In the genomic region with DNA sequence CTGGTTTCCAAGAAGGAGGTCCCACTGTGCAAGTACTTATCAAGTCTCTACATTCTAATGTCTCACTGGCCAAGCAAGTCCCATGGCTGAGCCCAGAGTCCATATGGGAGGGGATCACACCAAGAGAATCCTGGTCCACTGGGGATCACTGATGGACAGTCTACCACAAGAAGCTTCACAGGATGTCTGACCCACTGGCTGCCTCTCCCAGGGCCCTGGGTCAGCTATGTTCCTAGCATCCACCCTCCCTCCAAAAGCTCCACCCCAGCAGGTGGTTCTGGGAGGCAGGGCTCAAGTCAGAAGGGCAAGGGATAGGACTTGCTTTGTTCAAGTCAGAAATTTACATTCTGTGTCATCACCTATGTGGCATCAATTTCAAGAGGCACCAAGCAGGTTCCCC, we compare ENCODE assay signal across 26 cellular contexts.
DNase-seq lines count a peak whose midpoint lies in the region; ATAC-seq, FAIRE-seq and TF ChIP-seq lines count a peak whose summit lies in the region.
"Had no signal": no experiment of that assay in that cellular context is flagged by ENCODE, and none has a peak within 500 bp of the region (broad histone marks: within the 10 kb centered on the region; RNA-seq: fewer than 3 reads in every experiment).

No MANE protein-coding gene starts in this region.

- H3K27ac Mint-ChIP-seq in astrocyte (ENCODE audit: unreplicated experiment) (no peak overlapping the region), osteocyte (ENCODE audit: unreplicated experiment) (no peak overlapping the region)
- H3K27ac Mint-ChIP-seq: B cell; CD4-positive, alpha-beta T cell; CD8-positive, alpha-beta T cell had no signal

- peaks cover 14% of the 10 kb centered on the region for H3K27me3 Mint-ChIP-seq in astrocyte (ENCODE audit: low read depth, unreplicated experiment)
- H3K27me3 Mint-ChIP-seq in osteocyte (ENCODE audit: unreplicated experiment), result no peaks in the 10 kb centered on the region
- H3K27me3 Mint-ChIP-seq: B cell; CD4-positive, alpha-beta T cell had no signal

- H3K9me2 ChIP-seq in SK-N-SH, result no peaks in the 10 kb centered on the region

- TF ChIP-seq RAD21 in SK-N-SH (IDR thresholded peaks at IDR 0.05; ENCODE audit: low read length), result no peak

- H3K4me3 ChIP-seq in SK-N-SH (ENCODE audit: low read depth in 2 of 2, low read length in 1 of 2), result no peak overlapping the region
- H3K4me3 ChIP-seq in astrocyte (ENCODE audit: insufficient read depth, low read depth, low read length), result no peak overlapping the region
- H3K4me3 ChIP-seq: A549; BLaER1 treated with 17β-estradiol and CSF1 and Interleukin-3, amounts not matched to agents 10 nM and 100 nM; GM12878 had no signal

- H3F3A ChIP-seq in SK-N-SH (replicated peaks; ENCODE audit: insufficient read depth), result peaks cover 18% of the 10 kb centered on the region

- H3K4me1 Mint-ChIP-seq in astrocyte (ENCODE audit: low read depth, unreplicated experiment), result peaks cover 3% of the 10 kb centered on the region
- H3K4me1 Mint-ChIP-seq in osteocyte (ENCODE audit: unreplicated experiment), result peaks cover 13% of the 10 kb centered on the region
- H3K4me1 Mint-ChIP-seq: B cell had no signal

- H2AFZ ChIP-seq in SK-N-SH (ENCODE audit: low read depth) (no peak overlapping the region), astrocyte (ENCODE audit: low read depth, low read length) (no peak overlapping the region)

- peak; percentile 43 for FAIRE-seq in astrocyte (lab: Jason Lieb, UNC)
- FAIRE-seq: A549, GM12878, GM12892, GM18507 had no signal

- no peaks in the 10 kb centered on the region for H3K27me3 ChIP-seq in SK-N-SH (ENCODE audit: insufficient read depth)
- no peaks in the 10 kb centered on the region for H3K27me3 ChIP-seq in astrocyte (ENCODE audit: insufficient read depth, low read length)
- H3K27me3 ChIP-seq: BLaER1 treated with 17β-estradiol and CSF1 and Interleukin-3, amounts not matched to agents 10 nM and 100 nM had no signal

- H3K4me1 ChIP-seq in SK-N-SH (ENCODE audit: control insufficient read depth in 1 of 2, insufficient read depth in 2 of 2, low read depth in 1 of 2, low read length in 1 of 2) (peaks cover 12 to 13% of the 10 kb centered on the region in 2 experiments; a peak in 3 of 4 replicates), astrocyte (ENCODE audit: insufficient read depth, low read length) (no peaks in the 10 kb centered on the region)
- H3K4me1 ChIP-seq: A549, Caco-2 had no signal

- POLR2A ChIA-PET in SK-N-SH (lab: Yijun Ruan, JAX), result no interaction called here

- no peak overlapping the region for H3K9ac ChIP-seq in SK-N-SH
- H3K9ac ChIP-seq in astrocyte (ENCODE audit: low read length), result no peak overlapping the region
- H3K9ac ChIP-seq: BLaER1 treated with 17β-estradiol and CSF1 and Interleukin-3, amounts not matched to agents 10 nM and 100 nM had no signal

- H3K9me3 Mint-ChIP-seq in astrocyte (ENCODE audit: unreplicated experiment), result peaks cover 7% of the 10 kb centered on the region
- peaks cover 10% of the 10 kb centered on the region for H3K9me3 Mint-ChIP-seq in osteocyte (ENCODE audit: unreplicated experiment)
- H3K9me3 Mint-ChIP-seq: CD8-positive, alpha-beta T cell had no signal

- H3K9me3 ChIP-seq in SK-N-SH, result no peaks in the 10 kb centered on the region
- peaks cover 2% of the 10 kb centered on the region for H3K9me3 ChIP-seq in astrocyte (ENCODE audit: insufficient read depth, low read depth, low read length)
- H3K9me3 ChIP-seq: Caco-2 had no signal

- H3K4me3 Mint-ChIP-seq in astrocyte (ENCODE audit: unreplicated experiment) (no peak overlapping the region), osteocyte (ENCODE audit: unreplicated experiment) (no peak overlapping the region)
- H3K4me3 Mint-ChIP-seq: B cell; CD4-positive, alpha-beta T cell; CD8-positive, alpha-beta T cell had no signal

- H4K20me1 ChIP-seq in SK-N-SH (ENCODE audit: insufficient read depth), result no peaks in the 10 kb centered on the region
- H4K20me1 ChIP-seq in astrocyte (ENCODE audit: insufficient read depth, low read length), result no peaks in the 10 kb centered on the region
- H4K20me1 ChIP-seq: BLaER1 treated with 17β-estradiol and CSF1 and Interleukin-3, amounts not matched to agents 10 nM and 100 nM had no signal

- TF ChIP-seq CTCF in SK-N-SH (IDR thresholded peaks at IDR 0.05) (no peak), astrocyte (IDR thresholded peaks at IDR 0.05; ENCODE audit: insufficient read depth, low read depth, low read length) (no peak), osteocyte (IDR thresholded peaks at IDR 0.05) (no peak)

- DNase-seq in SK-N-SH (no peak), astrocyte (ENCODE audit: low read depth) (no peak), osteocyte (ENCODE audit: extremely low spot score, unreplicated experiment) (peak; percentile 19), NK-92 (lab: John Stamatoyannopoulos, UW; ENCODE audit: unreplicated experiment) (no peak), dedifferentiated amniotic fluid mesenchymal stem cell (ENCODE audit: extremely low spot score) (no peak)
- DNase-seq: AML-193; Caco-2; CD4-positive, alpha-beta T cell; DMS 273 treated with DMSO at 0.1 percent for 48 hours; DMS153; DMS53; DMS79; DND-41; EL; GDM1 had no signal

- H3K36me3 ChIP-seq in SK-N-SH (replicated peaks in 1 of 2; ENCODE audit: control insufficient read depth in 1 of 2, insufficient read depth in 2 of 2, low read length in 1 of 2), result no peaks in the 10 kb centered on the region
- H3K36me3 ChIP-seq in astrocyte (ENCODE audit: insufficient read depth, low read length), result no peaks in the 10 kb centered on the region
- H3K36me3 ChIP-seq: BLaER1 treated with 17β-estradiol and CSF1 and Interleukin-3, amounts not matched to agents 10 nM and 100 nM had no signal

- H3K4me2 ChIP-seq in SK-N-SH (0 out of 2 replicates have a peak overlapping the region, but pooled peaks have one; percentile 26), astrocyte (ENCODE audit: low read length) (no peak overlapping the region)
- H3K4me2 ChIP-seq: A549; BLaER1 treated with 17β-estradiol and CSF1 and Interleukin-3, amounts not matched to agents 10 nM and 100 nM had no signal

- H3K36me3 Mint-ChIP-seq in astrocyte (ENCODE audit: low read depth, unreplicated experiment) (peaks cover 4% of the 10 kb centered on the region), osteocyte (ENCODE audit: unreplicated experiment) (peaks cover 3% of the 10 kb centered on the region)
- H3K36me3 Mint-ChIP-seq: CD8-positive, alpha-beta T cell had no signal

- ATAC-seq in SK-N-SH treated with all-trans-retinoic acid at 6 μM for 48 hours (no peak), HG03378 (IDR thresholded peaks at IDR 0.05; ENCODE audit: unreplicated experiment) (no peak)
- ATAC-seq: A549; CD8-positive, alpha-beta T cell; GM12878 had no signal

- no peak for TF ChIP-seq EP300 in SK-N-SH (IDR thresholded peaks at IDR 0.05; ENCODE audit: borderline replicate concordance in 1 of 2, low read depth in 1 of 2, low read length in 1 of 2)

- H3K79me2 ChIP-seq in SK-N-SH (ENCODE audit: insufficient read depth) (no peaks in the 10 kb centered on the region), astrocyte (ENCODE audit: insufficient read depth, low read length) (no peaks in the 10 kb centered on the region)

- CTCF ChIA-PET in SK-N-SH (lab: Yijun Ruan, JAX), result interaction anchor here (1.4 kb wide), 1 partner anchor 10 kb away, joined by 7 read pairs; no protein-coding TSS in a partner anchor

- H3K27ac ChIP-seq in SK-N-SH (ENCODE audit: low read depth in 2 of 2, low read length in 1 of 2), result peak overlapping the region in 1 of 2 experiments; percentile 74; a peak in 2 of 4 replicates
- no peak overlapping the region for H3K27ac ChIP-seq in astrocyte (ENCODE audit: low read depth, low read length)
- H3K27ac ChIP-seq: 22Rv1; BLaER1 treated with 17β-estradiol and CSF1 and Interleukin-3, amounts not matched to agents 10 nM and 100 nM; C4-2B had no signal

TF ChIP-seq in SK-N-SH, 30 proteins besides CTCF, POLR2A, EP300 and RAD21 (continues in another document):
- TF ChIP-seq MEF2A (IDR thresholded peaks at IDR 0.05; ENCODE audit: borderline replicate concordance, low read depth) (no peak), ELF1 (IDR thresholded peaks at IDR 0.05) (no peak), TAF1 (IDR thresholded peaks at IDR 0.05; ENCODE audit: borderline replicate concordance, low read depth, low read length) (no peak), FOXJ3 (CRISPR knock-in tag; IDR thresholded peaks at IDR 0.05) (no peak), SIN3A (IDR thresholded peaks at IDR 0.05; ENCODE audit: borderline replicate concordance, low read depth, low read length) (no peak)

TF ChIP-seq in SK-N-SH treated with all-trans-retinoic acid at 6 μM for 48 hours, 23 proteins besides CTCF, POLR2A, EP300 and RAD21 (continues in another document):
- TF ChIP-seq GLIS3 (CRISPR knock-in tag; IDR thresholded peaks at IDR 0.05) (no peak), ZFP30 (CRISPR knock-in tag; IDR thresholded peaks at IDR 0.05) (no peak), TOX (CRISPR knock-in tag; IDR thresholded peaks at IDR 0.05; ENCODE audit: borderline replicate concordance) (no peak), ESRRG (CRISPR knock-in tag; IDR thresholded peaks at IDR 0.05) (no peak)
- TF ChIP-seq, protein P1, sequence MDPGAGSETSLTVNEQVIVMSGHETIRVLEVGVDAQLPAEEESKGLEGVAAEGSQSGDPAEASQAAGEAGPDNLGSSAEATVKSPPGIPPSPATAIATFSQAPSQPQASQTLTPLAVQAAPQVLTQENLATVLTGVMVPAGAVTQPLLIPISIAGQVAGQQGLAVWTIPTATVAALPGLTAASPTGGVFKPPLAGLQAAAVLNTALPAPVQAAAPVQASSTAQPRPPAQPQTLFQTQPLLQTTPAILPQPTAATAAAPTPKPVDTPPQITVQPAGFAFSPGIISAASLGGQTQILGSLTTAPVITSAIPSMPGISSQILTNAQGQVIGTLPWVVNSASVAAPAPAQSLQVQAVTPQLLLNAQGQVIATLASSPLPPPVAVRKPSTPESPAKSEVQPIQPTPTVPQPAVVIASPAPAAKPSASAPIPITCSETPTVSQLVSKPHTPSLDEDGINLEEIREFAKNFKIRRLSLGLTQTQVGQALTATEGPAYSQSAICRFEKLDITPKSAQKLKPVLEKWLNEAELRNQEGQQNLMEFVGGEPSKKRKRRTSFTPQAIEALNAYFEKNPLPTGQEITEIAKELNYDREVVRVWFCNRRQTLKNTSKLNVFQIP (CRISPR knock-in tag; IDR thresholded peaks at IDR 0.05; ENCODE audit: borderline replicate concordance, low read depth), result no peak
